In the genomic region with DNA sequence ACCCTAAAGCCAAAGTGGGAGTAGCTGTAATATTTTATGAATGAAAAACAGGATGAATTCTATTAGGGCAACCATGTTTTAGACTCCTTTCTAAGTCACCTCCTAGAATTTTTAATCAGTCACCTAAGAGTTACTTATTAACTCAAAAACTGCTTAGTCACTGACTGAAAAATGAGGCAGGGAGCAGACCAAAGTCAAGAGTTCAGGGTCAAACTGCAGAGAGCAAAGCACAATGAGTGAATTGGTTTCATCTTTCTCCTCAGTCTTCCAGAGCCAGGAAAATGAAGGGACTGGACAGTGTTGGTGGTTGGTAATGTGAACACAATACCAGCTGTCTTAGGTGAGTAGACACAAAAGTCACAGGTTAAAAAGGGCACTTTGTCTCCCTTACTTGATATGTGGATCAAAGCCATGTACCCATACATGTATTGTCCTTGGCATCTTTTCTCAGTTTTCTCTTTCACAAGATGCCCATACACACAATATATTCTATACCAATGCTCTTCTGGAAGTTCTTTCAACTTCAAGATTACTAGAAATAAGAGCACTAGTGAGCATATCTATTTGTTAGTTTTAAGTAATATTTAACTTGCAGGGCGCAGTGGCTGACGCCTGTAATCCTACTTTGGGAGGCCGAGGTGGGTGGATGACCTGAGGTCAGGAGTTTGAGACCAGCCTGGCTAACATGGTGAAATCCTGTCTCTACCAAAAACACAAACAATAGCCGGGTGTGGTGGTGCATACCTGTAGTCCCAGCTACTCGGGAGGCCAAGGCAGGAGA, we compare ENCODE assay signal across 12 cellular contexts. TPM values are rescaled to one million over a fixed set of nuclear protein-coding genes. Genes with fewer than 3 reads are reported as not detected.
DNase-seq lines count a peak whose midpoint lies in the region; ATAC-seq, FAIRE-seq and TF ChIP-seq lines count a peak whose summit lies in the region.
"Had no signal": no experiment of that assay in that cellular context is flagged by ENCODE, and none has a peak within 500 bp of the region (broad histone marks: within the 10 kb centered on the region; RNA-seq: fewer than 3 reads in every experiment).

No MANE protein-coding gene starts in this region.

- peak overlapping the region; percentile 16 to 37 (median 22) for H3K27ac ChIP-seq in transverse colon
- H3K27ac ChIP-seq: left ventricle myocardium inferior had no signal

- WGBS in transverse colon (ENCODE audit: low coverage in 1 of 2), 2 donors, result 60 to 74% methylated on average over 1 to 5 of the region's 5 CpGs

- no peak for TF ChIP-seq EP300 in transverse colon (IDR thresholded peaks at IDR 0.05; ENCODE audit: low read depth)

- FAIRE-seq in HTR-8/SVneo (lab: Jason Lieb, UNC), result no peak

- in situ Hi-C loops in transverse colon (cut with MboI; ENCODE audit: low pct_ligation_motif_present in 1 of 4, low pct_unique_long_range_greater_than_20kb in 1 of 4, low sequenced_read_pairs in 3 of 4), result loop anchor here in 1 of 4 donors (25.0 kb wide), 1 partner anchor 536 kb away; no protein-coding TSS in a partner anchor

- TF ChIP-seq CTCF in transverse colon (IDR thresholded peaks at IDR 0.05), result no peak

- H3K27me3 ChIP-seq in transverse colon, result no peaks in the 10 kb centered on the region

- ATAC-seq in GM19463 (IDR thresholded peaks at IDR 0.05; ENCODE audit: unreplicated experiment) (peak; percentile 75), HG03342 (IDR thresholded peaks at IDR 0.05; ENCODE audit: unreplicated experiment) (peak; percentile 64), GM18858 (IDR thresholded peaks at IDR 0.05; ENCODE audit: unreplicated experiment) (no peak)

- H3K36me3 ChIP-seq in transverse colon, result no peaks in the 10 kb centered on the region
- H3K36me3 ChIP-seq: left ventricle myocardium inferior had no signal

- peaks cover 0 to 35% (median 24%) of the 10 kb centered on the region in 4 donors for H3K4me1 ChIP-seq in transverse colon

- H3K9me3 ChIP-seq in transverse colon, result no peaks in the 10 kb centered on the region
- H3K9me3 ChIP-seq: left ventricle myocardium inferior had no signal

- DNase-seq in glomerular visceral epithelial cell (ENCODE audit: extremely low spot score) (peak; percentile 63), transverse colon (peak; percentile 23), HTR-8/SVneo (ENCODE audit: insufficient read length, low spot score) (no peak), T-helper 1 cell (no peak)
- DNase-seq: left ventricle myocardium inferior; NCI-H2227 treated with DMSO at 0.1 percent for 48 hours; occipital lobe; stimulated activated CD4-positive, alpha-beta T cell treated with anti-CD3 and anti-CD28 coated beads, Interleukin-4, amount 100 ng/mL, for 1 hour; T1000 had no signal

- intact Hi-C loops in transverse colon (cut with DNase I; ENCODE audit: low total_unique reads), result no loop called here

- H3K4me3 ChIP-seq in transverse colon, result no peak overlapping the region
- H3K4me3 ChIP-seq: left ventricle myocardium inferior had no signal

- TF ChIP-seq POLR2A in transverse colon (IDR thresholded peaks at IDR 0.05), result no peak

RNA-seq across cellular contexts. Expression of gene ATP1B1, which starts 42.2 kb away (rescaled TPM):
- 100 to 1,000 TPM in 3 of 4 donors, 10 to 100 TPM in 1; 82.8 to 493 (median 375) TPM for total RNA-seq in transverse colon

Comparison
In these comparisons a context has a peak if more than half of its experiments do, and no peak if none do; other contexts are left out.
1. DNase-seq: peak in glomerular visceral epithelial cell (single experiment) and transverse colon (single experiment); none in HTR-8/SVneo (single experiment) and T-helper 1 cell (0 of 5).